In the genomic region with DNA sequence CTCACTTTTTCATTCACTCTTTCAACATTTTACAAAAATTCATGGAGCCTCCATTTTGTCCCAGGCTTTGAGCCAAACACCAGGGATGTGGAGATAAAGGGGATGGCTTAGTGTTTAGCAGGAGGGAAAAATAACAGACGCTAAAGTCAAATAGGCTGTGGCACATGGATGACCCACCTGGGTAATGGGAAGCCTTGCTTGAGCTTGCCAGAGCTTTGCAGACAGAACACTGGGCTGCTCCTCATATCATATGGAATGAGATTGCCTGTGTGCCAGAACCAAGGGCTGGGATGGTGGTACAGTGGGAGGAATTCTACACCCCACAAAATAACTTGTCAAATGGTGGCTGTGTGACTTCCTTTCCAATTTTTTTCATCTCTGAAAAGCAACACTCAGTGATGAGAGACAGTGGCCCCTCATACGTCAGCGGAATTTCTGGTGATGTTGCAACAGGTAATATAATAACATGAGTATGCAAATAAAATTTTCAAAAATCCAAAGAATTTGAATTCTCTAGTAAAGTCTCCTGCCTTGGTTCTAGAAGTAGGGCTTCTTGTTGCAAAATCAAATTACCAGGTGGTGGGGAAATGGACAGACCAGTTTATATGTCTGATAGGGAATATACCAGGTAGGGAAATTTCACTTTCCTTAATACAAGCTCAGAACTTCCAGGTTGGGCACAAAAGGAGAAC, we compare ENCODE assay signal across 17 cellular contexts.
A peak's percentile ranks its signal among the peaks of the same experiment; 100 is the strongest.
DNase-seq lines count a peak whose midpoint lies in the region; ATAC-seq and TF ChIP-seq lines count a peak whose summit lies in the region.
"Had no signal": no experiment of that assay in that cellular context is flagged by ENCODE, and none has a peak within 500 bp of the region (broad histone marks: within the 10 kb centered on the region; RNA-seq: fewer than 3 reads in every experiment).

No MANE protein-coding gene starts in this region.

- ATAC-seq in body of pancreas (no peak), omental fat pad (ENCODE audit: low FRiP score) (peak; percentile 45), Right ventricle myocardium superior (ENCODE audit: poor library complexity) (no peak), HG02884 (IDR thresholded peaks at IDR 0.05; ENCODE audit: unreplicated experiment) (no peak)
- ATAC-seq: T-cell had no signal

- WGBS in body of pancreas, 2 donors = 67 to 68% methylated on average over 3 of the region's 3 CpGs

- H3K4me3 ChIP-seq in body of pancreas = no peak overlapping the region
- H3K4me3 ChIP-seq: PC-9 had no signal

- DNase-seq in HS-27A (ENCODE audit: low read depth) = peak; percentile 36
- DNase-seq in M059J (ENCODE audit: low read depth) = peak; percentile 18
- peak in 3 of 4 donors; percentile 17 to 22 (median 20) for DNase-seq in body of pancreas
- DNase-seq in omental fat pad (ENCODE audit: low spot score) = no peak
- no peak for DNase-seq in CD1c-positive myeloid dendritic cell (ENCODE audit: extremely low spot score)
- DNase-seq in Right ventricle myocardium superior = no peak
- DNase-seq: CD4-positive, alpha-beta T cell; DMS53; Karpas-422; MV-4-11; NCI-H1417 treated with DMSO at 0.1 percent for 48 hours; NCI-H1930; NCI-H446; NCI-H774; T-cell had no signal

- H3K36me3 ChIP-seq in body of pancreas (replicated peaks in 1 of 2; ENCODE audit: insufficient read depth in 1 of 2, low read depth in 2 of 2) = no peaks in the 10 kb centered on the region

- intact Hi-C loops in body of pancreas (cut with DNase I) = no loop called here
- intact Hi-C loops in Right ventricle myocardium superior (cut with DNase I) = no loop called here

- no peak overlapping the region for H3K27ac ChIP-seq in body of pancreas
- H3K27ac ChIP-seq: PC-9 had no signal

- H3K9me3 ChIP-seq in body of pancreas = no peaks in the 10 kb centered on the region

- TF ChIP-seq POLR2A in body of pancreas (IDR thresholded peaks at IDR 0.05) = no peak

- peaks cover 58% of the 10 kb centered on the region for H3K4me1 ChIP-seq in body of pancreas

- TF ChIP-seq CTCF in body of pancreas (IDR thresholded peaks at IDR 0.05) = no peak
- no peak for TF ChIP-seq CTCF in omental fat pad (IDR thresholded peaks at IDR 0.05)

- no peaks in the 10 kb centered on the region for H3K27me3 ChIP-seq in body of pancreas

Comparison
In these comparisons a context has a peak if more than half of its experiments do, and no peak if none do; other contexts are left out.
1. DNase-seq: peak in HS-27A (single experiment), M059J (single experiment) and body of pancreas (3 of 4); none in omental fat pad (single experiment), CD1c-positive myeloid dendritic cell (single experiment) and Right ventricle myocardium superior (single experiment).